Comparison of ENCODE assay signal across 1 cellular context in genomic region chr13:98563071-98563470, GRCh38.
TF ChIP-seq lines count a peak whose summit lies in the region.

No MANE protein-coding gene starts in this region.

TF ChIP-seq in WTC11, 78 proteins besides CTCF, POLR2A, EP300 and RAD21 (continued from another document):
- TF ChIP-seq ZMAT4 (CRISPR knock-in tag; IDR thresholded peaks at IDR 0.05): no peak
- no peak for TF ChIP-seq E2F5 (CRISPR knock-in tag; IDR thresholded peaks at IDR 0.05)
- TF ChIP-seq SP1 (CRISPR knock-in tag; conservative IDR thresholded peaks at IDR 0.05): no peak
- TF ChIP-seq SMAD3 (CRISPR knock-in tag; IDR thresholded peaks at IDR 0.05; ENCODE audit: borderline replicate concordance): no peak
- no peak for TF ChIP-seq ZNF396 (CRISPR knock-in tag; IDR thresholded peaks at IDR 0.05; ENCODE audit: borderline replicate concordance)
- no peak for TF ChIP-seq NR2C2 (CRISPR knock-in tag; IDR thresholded peaks at IDR 0.05)
TF ChIP-seq in WTC11: peak in this region for 0.
